ENCODE assay signal across 21 cellular contexts in the genomic region with DNA sequence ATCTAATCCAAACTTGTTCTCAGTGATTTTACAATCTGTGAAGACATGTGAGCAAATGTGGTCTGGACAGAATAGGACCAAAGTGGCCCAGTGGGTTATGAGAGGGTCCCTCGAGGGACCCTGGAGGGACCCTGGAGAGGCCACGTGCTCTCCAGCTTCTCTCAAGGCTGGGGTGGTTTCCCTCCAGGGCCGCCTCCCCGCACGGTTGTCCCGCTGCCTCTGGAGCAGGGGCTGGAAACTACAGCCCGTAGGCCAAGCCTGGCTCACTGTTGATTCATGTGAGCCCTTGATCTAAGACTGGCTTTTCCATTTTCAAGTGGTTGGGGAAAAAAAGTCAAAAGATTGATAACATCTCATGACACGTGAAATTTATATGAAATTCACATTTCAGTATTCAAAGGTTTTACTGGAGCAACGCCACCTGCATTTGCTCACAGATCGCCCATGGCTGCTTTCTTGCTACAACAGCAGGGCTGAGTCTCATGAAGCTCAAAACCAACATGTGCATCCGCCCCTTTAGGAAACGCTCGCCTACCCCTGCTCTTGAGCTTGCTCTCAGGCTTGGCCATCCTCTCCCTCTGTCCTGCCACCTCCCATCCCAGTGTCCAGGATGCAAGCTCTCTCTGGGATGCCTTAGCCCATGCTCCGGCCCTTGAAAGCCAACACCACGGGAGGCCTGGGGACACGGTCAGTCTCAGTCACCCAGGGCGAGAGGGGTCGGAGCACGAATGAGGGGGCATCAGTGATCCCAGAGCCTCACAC. TPM values are rescaled to one million over a fixed set of nuclear protein-coding genes. Genes with fewer than 3 reads are reported as not detected.
"Had no signal": no experiment of that assay in that cellular context is flagged by ENCODE, and none has a peak within 500 bp of the region (broad histone marks: within the 10 kb centered on the region; RNA-seq: fewer than 3 reads in every experiment).

No MANE protein-coding gene starts in this region.

- H3K9me3 ChIP-seq: breast epithelium, gastrocnemius medialis, testis had no signal

- H3K36me3 Mint-ChIP-seq: activated naive CD8-positive, alpha-beta T cell; WTC11 had no signal

- H3K4me3 ChIP-seq: breast epithelium, gastrocnemius medialis, hepatocyte, SK-N-MC, testis had no signal

- H3K27me3 ChIP-seq: breast epithelium, gastrocnemius medialis, hepatocyte, testis had no signal

- H3K4me3 Mint-ChIP-seq: activated naive CD8-positive, alpha-beta T cell; stimulated activated naive CD8-positive, alpha-beta T cell treated with anti-CD3 and anti-CD28 coated beads, Interleukin-15, amount 100 ng/mL, for 72 hours; WTC11 had no signal

- H3K27me3 Mint-ChIP-seq: activated naive CD8-positive, alpha-beta T cell; stimulated activated naive CD8-positive, alpha-beta T cell treated with anti-CD3 and anti-CD28 coated beads, Interleukin-15, amount 100 ng/mL, for 72 hours had no signal

- H3K27ac ChIP-seq: breast epithelium, gastrocnemius medialis, hepatocyte, SK-N-MC, testis had no signal

- H3K36me3 ChIP-seq: breast epithelium, gastrocnemius medialis had no signal

- FAIRE-seq: endothelial cell of umbilical vein had no signal

- ATAC-seq: gastrocnemius medialis; stimulated activated naive CD8-positive, alpha-beta T cell treated with anti-CD3 and anti-CD28 coated beads, Interleukin-15, amount 100 ng/mL, for 72 hours had no signal

- H3K27ac Mint-ChIP-seq: activated naive CD8-positive, alpha-beta T cell; stimulated activated naive CD8-positive, alpha-beta T cell treated with anti-CD3 and anti-CD28 coated beads, Interleukin-15, amount 100 ng/mL, for 72 hours had no signal

- H3K4me2 ChIP-seq: hepatocyte had no signal

- H3K4me1 ChIP-seq: breast epithelium, testis had no signal

- DNase-seq: activated CD4-positive, alpha-beta T cell treated with anti-CD3 and anti-CD28 coated beads, Interleukin-2, amount 50 U/mL, for 1 hour; activated effector memory CD4-positive, alpha-beta T cell treated with Interleukin-2 at 50 U/mL for 16 hours; activated T-cell treated with anti-CD3 and anti-CD28 coated beads, Interleukin-2, amount 50 U/mL, for 1 hour; effector CD4-positive, alpha-beta T cell; gastrocnemius medialis; kidney glomerular epithelial cell; stimulated activated CD4-positive, alpha-beta T cell treated with anti-CD3 and anti-CD28 coated beads, Interleukin-2, amount 100 ng/mL, for 48 hours; stimulated activated CD8-positive, alpha-beta memory T cell treated with anti-CD3 and anti-CD28 coated beads, Interleukin-4, amount 100 ng/mL, for 48 hours; stimulated activated naive CD8-positive, alpha-beta T cell treated with anti-CD3 and anti-CD28 coated beads, Interleukin-15, amount 100 ng/mL, for 72 hours; testis had no signal

RNA-seq across cellular contexts. Expression of gene LRTM2, which starts 12.1 kb away (rescaled TPM):
- total RNA-seq: breast epithelium; endothelial cell of umbilical vein; gastrocnemius medialis; hepatocyte; lung microvascular endothelial cell; osteoblast; pulmonary artery endothelial cell; T-helper 1 cell treated with Interleukin-12 subunit alpha and Interleukin-12 subunit beta and Interleukin-4 antibody, amounts not matched to agents 30 ng/mL and 1 ng/mL, for 36 hours; ureter had no signal
- polyA plus RNA-seq: endothelial cell of umbilical vein, hepatocyte had no signal
